Comparison of ENCODE assay signal across 15 cellular contexts in the genomic region with DNA sequence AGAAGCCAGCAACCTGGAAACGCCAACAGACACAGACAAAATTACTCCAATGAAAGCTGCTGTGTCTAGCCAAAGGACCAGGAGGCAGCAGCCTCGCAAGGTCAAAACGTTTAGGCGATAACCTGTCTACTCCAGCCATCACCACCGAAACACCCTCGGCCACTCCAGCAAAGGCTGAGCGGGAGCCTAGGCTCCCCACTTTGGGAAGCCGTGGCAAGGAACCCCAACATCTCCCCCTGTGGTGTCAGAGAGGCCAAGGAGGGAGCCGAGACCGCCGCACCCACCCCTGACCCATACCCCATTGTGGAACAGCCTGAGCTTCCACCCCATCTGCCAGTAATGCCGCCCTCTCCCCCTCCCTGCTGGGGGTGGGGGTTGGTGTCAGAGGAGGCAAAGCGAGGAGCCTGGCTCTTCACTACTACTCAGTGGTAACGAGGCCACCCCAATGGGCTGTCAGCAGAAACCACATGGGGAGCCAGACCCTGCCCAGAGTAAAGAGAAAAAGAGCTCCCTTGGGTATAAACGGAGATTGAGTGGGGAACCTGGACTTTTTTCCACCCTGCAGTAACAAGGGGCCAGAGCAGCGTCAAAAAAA. TPM values are rescaled to one million over a fixed set of nuclear protein-coding genes. Genes with fewer than 3 reads are reported as not detected.
A peak's percentile ranks its signal among the peaks of the same experiment; 100 is the strongest.
DNase-seq lines count a peak whose midpoint lies in the region; ATAC-seq, FAIRE-seq and TF ChIP-seq lines count a peak whose summit lies in the region.
"Had no signal": no experiment of that assay in that cellular context is flagged by ENCODE, and none has a peak within 500 bp of the region (broad histone marks: within the 10 kb centered on the region; RNA-seq: fewer than 3 reads in every experiment).

No MANE protein-coding gene starts in this region.

- no peak for TF ChIP-seq CTCF in K562 (IDR thresholded peaks at IDR 0.05 in 2 of 3, conservative IDR thresholded peaks at IDR 0.05 in 1 of 3; ENCODE audit: insufficient read depth in 2 of 3, low read depth in 1 of 3, low read length in 3 of 3)
- TF ChIP-seq CTCF in osteoblast (IDR thresholded peaks at IDR 0.05; ENCODE audit: extremely low read depth, low read depth, low read length): no peak
- no peak for TF ChIP-seq CTCF in Calu3 (IDR thresholded peaks at IDR 0.05; ENCODE audit: unreplicated experiment)
- TF ChIP-seq CTCF in smooth muscle cell (IDR thresholded peaks at IDR 0.05; ENCODE audit: borderline replicate concordance, insufficient read depth, poor library complexity, severe bottlenecking): no peak

- DNase-seq in K562 (ENCODE audit: extremely low read depth in 1 of 4, low spot score in 3 of 4) (peak in 2 of 4 experiments; percentile 26 to 32), osteoblast (ENCODE audit: insufficient read length, low spot score, missing footprints) (peak; percentile 36), NAMALWA (ENCODE audit: low spot score) (no peak), Calu3 (no peak), smooth muscle cell (lab: John Stamatoyannopoulos, UW; ENCODE audit: unreplicated experiment) (no peak)
- DNase-seq: DMS79 treated with DMSO at 0.1 percent for 48 hours, GF-D8, GOT3 had no signal

- H4K20me1 ChIP-seq in K562 (replicated peaks; ENCODE audit: control insufficient read depth, insufficient read depth, low read length): no peaks in the 10 kb centered on the region
- H4K20me1 ChIP-seq in osteoblast (ENCODE audit: insufficient read depth, low read length): no peaks in the 10 kb centered on the region
- H4K20me1 ChIP-seq in smooth muscle cell (ENCODE audit: low read depth): no peaks in the 10 kb centered on the region
- H4K20me1 ChIP-seq: BLaER1 treated with 17β-estradiol and CSF1 and Interleukin-3, amounts not matched to agents 10 nM and 100 nM had no signal

- ATAC-seq in K562 (peak; percentile 18), esophagus mucosa (peak; percentile 13)

- no peak for TF ChIP-seq EP300 in K562 (IDR thresholded peaks at IDR 0.05; ENCODE audit: low read length)

- H3K27ac Mint-ChIP-seq in Calu3 (ENCODE audit: unreplicated experiment): no peak overlapping the region
- H3K27ac Mint-ChIP-seq: B cell; CD4-positive, CD25-positive, alpha-beta regulatory T cell; H9; IgD-negative memory B cell had no signal

- H3K36me3 ChIP-seq in K562 (ENCODE audit: control insufficient read depth, insufficient read depth, low read length) (no peaks in the 10 kb centered on the region), osteoblast (ENCODE audit: insufficient read depth, low read length) (no peaks in the 10 kb centered on the region), smooth muscle cell (ENCODE audit: low read depth) (no peaks in the 10 kb centered on the region)
- H3K36me3 ChIP-seq: BLaER1 treated with 17β-estradiol and CSF1 and Interleukin-3, amounts not matched to agents 10 nM and 100 nM had no signal

- H3K36me3 Mint-ChIP-seq in Calu3 (ENCODE audit: insufficient read depth, unreplicated experiment): no peaks in the 10 kb centered on the region
- H3K36me3 Mint-ChIP-seq: IgD-negative memory B cell had no signal

- FAIRE-seq in K562 (lab: Jason Lieb, UNC): no peak
- FAIRE-seq: HepG2 had no signal

- CTCF ChIA-PET in K562 (lab: Yijun Ruan, JAX; ENCODE audit: low intra/inter-chr PET ratio) (interaction anchor here (0.5 to 5.5 kb wide), 7 partner anchors 29 to 381 kb away, joined by 3 to 113 read pairs (median 4); no protein-coding TSS in a partner anchor), Calu3 (lab: Charles Lee) (interaction anchor here (1.6 kb wide), 2 partner anchors 11 to 230 kb away, joined by 7 to 10 read pairs; no protein-coding TSS in a partner anchor)

- H3K9me3 ChIP-seq in K562 (replicated peaks; ENCODE audit: control insufficient read depth, insufficient read depth, low read depth, low read length): 0 out of 2 replicates have a peak, but pooled peaks cover 2% of the 10 kb centered on the region
- no peaks in the 10 kb centered on the region for H3K9me3 ChIP-seq in osteoblast (ENCODE audit: low read depth, low read length)
- no peaks in the 10 kb centered on the region for H3K9me3 ChIP-seq in smooth muscle cell (replicated peaks; ENCODE audit: low read depth)

- H3K79me2 ChIP-seq in K562 (ENCODE audit: control insufficient read depth, insufficient read depth, low read length): no peaks in the 10 kb centered on the region
- no peaks in the 10 kb centered on the region for H3K79me2 ChIP-seq in osteoblast (ENCODE audit: insufficient read depth, low read length)
- no peaks in the 10 kb centered on the region for H3K79me2 ChIP-seq in smooth muscle cell (ENCODE audit: low read depth)

- no peak for TF ChIP-seq POLR2A in K562 (conservative IDR thresholded peaks at IDR 0.05)

- H3K27ac ChIP-seq in K562 (ENCODE audit: extremely low read depth, low read depth, low read length) (no peak overlapping the region), osteoblast (ENCODE audit: low read depth, low read length) (no peak overlapping the region), smooth muscle cell (ENCODE audit: low read depth) (no peak overlapping the region)
- H3K27ac ChIP-seq: BLaER1 treated with 17β-estradiol and CSF1 and Interleukin-3, amounts not matched to agents 10 nM and 100 nM had no signal

- no peaks in the 10 kb centered on the region for H3F3A ChIP-seq in smooth muscle cell (ENCODE audit: low read depth)

- H2AFZ ChIP-seq in K562 (ENCODE audit: low read depth, low read length) (peak overlapping the region; percentile 19; the same call in 1 of the 2 replicates), osteoblast (ENCODE audit: low read length) (no peak overlapping the region), smooth muscle cell (ENCODE audit: low read depth) (no peak overlapping the region)

- H3K9ac ChIP-seq in K562 (ENCODE audit: insufficient read depth in 1 of 2, low read depth in 2 of 2, low read length in 2 of 2) (peak overlapping the region in 1 of 2 experiments; percentile 3; a peak in 1 of 4 replicates), smooth muscle cell (ENCODE audit: low read depth) (no peak overlapping the region)
- H3K9ac ChIP-seq: BLaER1 treated with 17β-estradiol and CSF1 and Interleukin-3, amounts not matched to agents 10 nM and 100 nM had no signal

- H3K9me3 Mint-ChIP-seq in Calu3 (ENCODE audit: low read depth, unreplicated experiment): no peaks in the 10 kb centered on the region
- H3K9me3 Mint-ChIP-seq: CD4-positive, CD25-positive, alpha-beta regulatory T cell had no signal

- H3K9me1 ChIP-seq in K562 (ENCODE audit: control insufficient read depth, insufficient read depth, low read length): no peaks in the 10 kb centered on the region

- no peak overlapping the region for H3K4me3 Mint-ChIP-seq in Calu3 (ENCODE audit: low read depth, unreplicated experiment)
- H3K4me3 Mint-ChIP-seq: B cell; CD4-positive, CD25-positive, alpha-beta regulatory T cell; H9; IgD-negative memory B cell had no signal

- H3K27me3 Mint-ChIP-seq in Calu3 (ENCODE audit: unreplicated experiment): peaks cover 39% of the 10 kb centered on the region

- in situ Hi-C loops in K562 (cut with MboI): no loop called here

- BruUV-seq in K562 (replicated peaks; lab: Mats Ljungman, UMichigan) (no TSS peak), Calu3 (replicated peaks; lab: Mats Ljungman, UMichigan) (no TSS peak)

- TF ChIP-seq RAD21 in K562 (CRISPR knock-in tag; conservative IDR thresholded peaks at IDR 0.05 in 1 of 2, IDR thresholded peaks at IDR 0.05 in 1 of 2): no peak

- H3K4me1 ChIP-seq in K562 (replicated peaks in 1 of 2; ENCODE audit: control insufficient read depth in 2 of 2, insufficient read depth in 2 of 2, low read length in 2 of 2) (peaks cover 4 to 12% of the 10 kb centered on the region in 2 experiments; a peak in 3 of 5 replicates), osteoblast (ENCODE audit: insufficient read depth, low read length) (no peaks in the 10 kb centered on the region), smooth muscle cell (ENCODE audit: low read depth) (no peaks in the 10 kb centered on the region)
- H3K4me1 ChIP-seq: BLaER1 treated with 17β-estradiol and CSF1 and Interleukin-3, amounts not matched to agents 10 nM and 100 nM had no signal

- H3K4me2 ChIP-seq in K562 (ENCODE audit: insufficient read depth, low read length) (no peak overlapping the region), osteoblast (ENCODE audit: insufficient read depth, low read length) (no peak overlapping the region), smooth muscle cell (no peak overlapping the region)
- H3K4me2 ChIP-seq: BLaER1 treated with 17β-estradiol and CSF1 and Interleukin-3, amounts not matched to agents 10 nM and 100 nM had no signal

- POLR2A ChIA-PET in K562 (lab: Yijun Ruan, JAX): interaction anchor here (0.8 to 10.5 kb wide), 18 partner anchors 9 to 536 kb away, joined by 3 to 80 read pairs (median 4); a partner anchor contains a TSS

- H3K4me3 ChIP-seq in K562: no peak overlapping the region
- H3K4me3 ChIP-seq in osteoblast (ENCODE audit: insufficient read depth, low read length): no peak overlapping the region
- H3K4me3 ChIP-seq in smooth muscle cell: no peak overlapping the region
- H3K4me3 ChIP-seq: BLaER1 treated with 17β-estradiol and CSF1 and Interleukin-3, amounts not matched to agents 10 nM and 100 nM had no signal

- H3K4me1 Mint-ChIP-seq in Calu3 (ENCODE audit: low read depth, unreplicated experiment): peaks cover 8% of the 10 kb centered on the region
- H3K4me1 Mint-ChIP-seq: B cell; CD4-positive, CD25-positive, alpha-beta regulatory T cell; IgD-negative memory B cell had no signal

- WGBS in K562 (ENCODE audit: insufficient coverage, low coverage, missing lambda C conversion rate): 46% methylated on average over 16 of the region's 16 CpGs
- WGBS in smooth muscle cell (ENCODE audit: low lambda C conversion rate): 96% methylated on average over 16 of the region's 16 CpGs

- intact Hi-C loops in K562 (cut with micrococcal nuclease) (no loop called here), Calu3 (cut with micrococcal nuclease; ENCODE audit: unreplicated experiment) (no loop called here)

- H3K27me3 ChIP-seq in K562 (ENCODE audit: control insufficient read depth in 2 of 2, insufficient read depth in 2 of 2, low read length in 2 of 2) (peaks cover 8 to 9% of the 10 kb centered on the region in 2 experiments; a peak in 3 of 5 replicates), osteoblast (ENCODE audit: insufficient read depth, low read length) (peaks cover 31% of the 10 kb centered on the region), smooth muscle cell (ENCODE audit: low read depth) (no peaks in the 10 kb centered on the region)
- H3K27me3 ChIP-seq: BLaER1 treated with 17β-estradiol and CSF1 and Interleukin-3, amounts not matched to agents 10 nM and 100 nM had no signal

RNA-seq across cellular contexts. Expression of a gene that starts 33.9 kb away (rescaled TPM):
- 625 and 1,610 TPM in 2 replicates for total RNA-seq in K562 (2011; cell fraction: chromatin; rRNA removed; ENCODE audit: low replicate concordance)
- 538 and 650 TPM in 2 replicates for total RNA-seq in K562 (2011; cell fraction: nucleolus; rRNA removed)
- 407 and 495 TPM in 2 replicates for total RNA-seq in K562 (2011; cell fraction: nucleoplasm; rRNA removed)
- total RNA-seq in K562 (2014; rRNA removed): 116 and 125 TPM in 2 replicates
- 92.5 and 94.6 TPM in 2 replicates for total RNA-seq in K562 (2014; rRNA removed; fragmentation: Illumina TruSeq; extraction: Trizol)
- 28.1 and 34.9 TPM in 2 replicates for total RNA-seq in K562 (2015; rRNA removed; fragmentation: Illumina TruSeq; extraction: Trizol)
- 177 and 195 TPM in 2 replicates for total RNA-seq in K562 (2021)
- polyA plus RNA-seq in K562 (2011; rRNA removed): 119 and 238 TPM in 2 replicates
- 143 and 156 TPM in 2 replicates for polyA plus RNA-seq in K562 (2011; cell fraction: cytosol; rRNA removed)
- 671 and 957 TPM in 2 replicates for polyA plus RNA-seq in K562 (2011; cell fraction: nucleus; rRNA removed)
- 122 and 123 TPM in 2 replicates for polyA plus RNA-seq in K562 (2012)
- polyA plus RNA-seq in K562 (2014; fragmentation: Illumina TruSeq; extraction: Trizol): 135 and 164 TPM in 2 replicates
- 1 to 10 TPM in 1 of 2 experiments, under 1 TPM in 1; 0.03 to 1.9 TPM for polyA plus RNA-seq in K562 (2014; fragmentation: Nextera tagmentation; extraction: Ambion mirVana)
- 129 and 135 TPM in 2 replicates for polyA plus RNA-seq in K562 (2014; rRNA removed)
- polyA minus RNA-seq in K562 (2011; rRNA and poly(A)+ RNA removed): 306 and 458 TPM in 2 replicates
- 83.2 and 205 TPM in 2 replicates for polyA minus RNA-seq in K562 (2011; cell fraction: cytosol; rRNA and poly(A)+ RNA removed)
- polyA minus RNA-seq in K562 (2011; cell fraction: nucleus; rRNA and poly(A)+ RNA removed): 284 and 666 TPM in 2 replicates
- total RNA-seq in esophagus mucosa: 31.3 TPM
- total RNA-seq in osteoblast: 11.2 and 14.5 TPM in 2 replicates
- 2.3 and 3.3 TPM in 2 replicates for total RNA-seq in Calu3 (2022)
- total RNA-seq in smooth muscle cell: 19.9 and 26.6 TPM in 2 replicates
- polyA plus RNA-seq in smooth muscle cell: 41.5 and 64.1 TPM in 2 replicates
- total RNA-seq: B cell, HepG2 had no signal
- polyA plus RNA-seq: CD4-positive, CD25-positive, alpha-beta regulatory T cell had no signal

RNA-seq across cellular contexts. Expression of a gene that starts 43.0 kb away (rescaled TPM):
- total RNA-seq in K562 (2011; cell fraction: chromatin; rRNA removed; ENCODE audit: low replicate concordance): 12.5 and 89.3 TPM in 2 replicates
- 145 and 149 TPM in 2 replicates for total RNA-seq in K562 (2011; cell fraction: nucleolus; rRNA removed)
- total RNA-seq in K562 (2011; cell fraction: nucleoplasm; rRNA removed): 44.7 and 52.3 TPM in 2 replicates
- total RNA-seq in K562 (2014; rRNA removed): 85.2 and 90.0 TPM in 2 replicates
- total RNA-seq in K562 (2014; rRNA removed; fragmentation: Illumina TruSeq; extraction: Trizol): 2.1 and 2.8 TPM in 2 replicates
- 1.6 and 5.2 TPM in 2 replicates for total RNA-seq in K562 (2015; rRNA removed; fragmentation: Illumina TruSeq; extraction: Trizol)
- 139 and 162 TPM in 2 replicates for total RNA-seq in K562 (2021)
- 9.2 and 33.6 TPM in 2 replicates for polyA plus RNA-seq in K562 (2011; rRNA removed)
- polyA plus RNA-seq in K562 (2011; cell fraction: cytosol; rRNA removed): 60.0 and 286 TPM in 2 replicates
- 103 and 165 TPM in 2 replicates for polyA plus RNA-seq in K562 (2011; cell fraction: nucleus; rRNA removed)
- polyA plus RNA-seq in K562 (2012): 49.9 and 97.0 TPM in 2 replicates
- 1.6 and 15.2 TPM in 2 replicates for polyA plus RNA-seq in K562 (2014; fragmentation: Illumina TruSeq; extraction: Trizol)
- 1 to 10 TPM in 1 of 2 experiments, under 1 TPM in 1; 0.69 to 1.1 TPM for polyA plus RNA-seq in K562 (2014; fragmentation: Nextera tagmentation; extraction: Ambion mirVana)
- 110 and 150 TPM in 2 replicates for polyA plus RNA-seq in K562 (2014; rRNA removed)
- polyA minus RNA-seq in K562 (2011; rRNA and poly(A)+ RNA removed): 2.4 and 2.8 TPM in 2 replicates
- polyA minus RNA-seq in K562 (2011; cell fraction: cytosol; rRNA and poly(A)+ RNA removed): 43.2 and 113 TPM in 2 replicates
- polyA minus RNA-seq in K562 (2011; cell fraction: nucleus; rRNA and poly(A)+ RNA removed): 19.4 and 37.3 TPM in 2 replicates
- total RNA-seq in esophagus mucosa: 2.0 TPM
- 0.88 and 1.8 TPM in 2 replicates for total RNA-seq in osteoblast
- total RNA-seq in Calu3 (2022): not detected in 2 replicates
- 0.94 and 3.0 TPM in 2 replicates for total RNA-seq in smooth muscle cell
- polyA plus RNA-seq in smooth muscle cell: 6.7 and 9.7 TPM in 2 replicates
- total RNA-seq: B cell, HepG2 had no signal
- polyA plus RNA-seq: CD4-positive, CD25-positive, alpha-beta regulatory T cell; HepG2 had no signal
